8 cellular contexts compared by ENCODE assay signal in genomic region chr4:158671915-158672806, GRCh38. TPM values are rescaled to one million over a fixed set of nuclear protein-coding genes. Genes with fewer than 3 reads are reported as not detected.
DNase-seq lines count a peak whose midpoint lies in the region; ATAC-seq, FAIRE-seq and TF ChIP-seq lines count a peak whose summit lies in the region.

Gene ETFDH (plus strand): TSS chr4:158672296. CDS start chr4:158672457, 161 bp downstream.

- ATAC-seq in GM18502 (IDR thresholded peaks at IDR 0.05; ENCODE audit: poor library complexity, unreplicated experiment) (peak; percentile 90), HG02970 (IDR thresholded peaks at IDR 0.05; ENCODE audit: low FRiP score, unreplicated experiment) (peak; percentile 94), psoas muscle (peak; percentile 93 to 95 (median 94))

- H3K36me3 Mint-ChIP-seq in T-helper 2 cell treated with Interferon-gamma antibody and Interleukin-4, amounts not matched to agents 5 μg/mL and 100 μg/mL, for 36 hours (ENCODE audit: low read depth) = peaks cover 15% of the 10 kb centered on the region

- DNase-seq in NCI-H187 treated with DMSO at 0.1 percent for 48 hours (lab: John Stamatoyannopoulos, UW) = peak; percentile 73
- peak; percentile 99 for DNase-seq in T-helper 2 cell treated with Interferon-gamma antibody and Interleukin-4, amounts not matched to agents 5 μg/mL and 100 μg/mL, for 36 hours (ENCODE audit: low spot score)
- DNase-seq in ascending aorta (ENCODE audit: low spot score in 2 of 2) = peak; percentile 98 to 100
- peak; percentile 99 for DNase-seq in right atrium auricular region (ENCODE audit: low spot score)
- DNase-seq in psoas muscle = peak; percentile 99 to 100
- peak; percentile 94 for DNase-seq in urothelium cell line (ENCODE audit: low spot score)

- H3K27ac ChIP-seq in ascending aorta (peak within 1 kb of the TSS; percentile 96 to 98), right atrium auricular region (peak within 1 kb of the TSS; percentile 98 to 99), psoas muscle (peak within 1 kb of the TSS; percentile 95)

- FAIRE-seq in urothelium cell line (lab: Jason Lieb, UNC) = no peak

- intact Hi-C loops in ascending aorta (cut with DNase I) (loop anchor here (2.0 to 5.0 kb wide), 8 partner anchors 47 to 1450 kb away; partner anchors contain the start of genes FNIP2, GASK1B, GRIA2 and PPID), psoas muscle (cut with DNase I) (no loop called here)

- H3K4me1 ChIP-seq in ascending aorta (peaks cover 0 to 12% of the 10 kb centered on the region in 2 donors), right atrium auricular region (peaks cover 0 to 28% of the 10 kb centered on the region in 2 donors), psoas muscle (peaks cover 34% of the 10 kb centered on the region)

- H3K4me1 Mint-ChIP-seq in T-helper 2 cell treated with Interferon-gamma antibody and Interleukin-4, amounts not matched to agents 5 μg/mL and 100 μg/mL, for 36 hours (ENCODE audit: low read depth) = peaks cover 23% of the 10 kb centered on the region

- TF ChIP-seq CTCF in ascending aorta (IDR thresholded peaks at IDR 0.05) (peak; percentile 62 to 70 (median 65)), right atrium auricular region (IDR thresholded peaks at IDR 0.05) (peak; percentile 56 to 72), psoas muscle (IDR thresholded peaks at IDR 0.05) (peak; percentile 59)

- H3K4me3 Mint-ChIP-seq in T-helper 2 cell treated with Interferon-gamma antibody and Interleukin-4, amounts not matched to agents 5 μg/mL and 100 μg/mL, for 36 hours = peak within 1 kb of the TSS; percentile 99

- no peaks in the 10 kb centered on the region for H3K9me3 Mint-ChIP-seq in T-helper 2 cell treated with Interferon-gamma antibody and Interleukin-4, amounts not matched to agents 5 μg/mL and 100 μg/mL, for 36 hours

- no peaks in the 10 kb centered on the region for H3K9me3 ChIP-seq in ascending aorta
- no peaks in the 10 kb centered on the region for H3K9me3 ChIP-seq in right atrium auricular region
- no peaks in the 10 kb centered on the region for H3K9me3 ChIP-seq in psoas muscle

- H3K27me3 ChIP-seq in ascending aorta = no peaks in the 10 kb centered on the region
- no peaks in the 10 kb centered on the region for H3K27me3 ChIP-seq in right atrium auricular region
- no peaks in the 10 kb centered on the region for H3K27me3 ChIP-seq in psoas muscle (ENCODE audit: insufficient read depth in 3 of 3, low read length in 2 of 3)

- H3K4me3 ChIP-seq in ascending aorta (peak within 1 kb of the TSS; percentile 69 to 87), right atrium auricular region (peak within 1 kb of the TSS; percentile 84 to 85), psoas muscle (peak within 1 kb of the TSS; percentile 81)

- peak within 1 kb of the TSS; percentile 90 for H3K27ac Mint-ChIP-seq in T-helper 2 cell treated with Interferon-gamma antibody and Interleukin-4, amounts not matched to agents 5 μg/mL and 100 μg/mL, for 36 hours

- H3K36me3 ChIP-seq in ascending aorta (no peaks in the 10 kb centered on the region), right atrium auricular region (no peaks in the 10 kb centered on the region), psoas muscle (ENCODE audit: insufficient read depth in 1 of 2, low read depth in 1 of 2) (peaks cover 0 to 9% of the 10 kb centered on the region in 2 donors)

- 0 to 1% (median 0%) methylated on average over 60 of the region's 60 CpGs for WGBS in psoas muscle, 3 donors

- H3K27me3 Mint-ChIP-seq in T-helper 2 cell treated with Interferon-gamma antibody and Interleukin-4, amounts not matched to agents 5 μg/mL and 100 μg/mL, for 36 hours (ENCODE audit: low read depth) = no peaks in the 10 kb centered on the region

RNA-seq across cellular contexts. Expression of gene ETFDH, which starts in this region (rescaled TPM):
- total RNA-seq in ascending aorta (1.4 TPM), right atrium auricular region (100 to 1,000 TPM in 1 of 2 donors, 10 to 100 TPM in 1; 96.6 to 156 TPM), psoas muscle (100 to 1,000 TPM in 3 of 4 donors, 10 to 100 TPM in 1; 80.0 to 154 (median 132) TPM)
- 10 to 100 TPM; 60.4 to 91.0 (median 78.6) TPM for polyA plus RNA-seq in psoas muscle

Comparison
In these comparisons a context has a peak if more than half of its experiments do, and no peak if none do; other contexts are left out.
1. Peak in every context shown above with its lines: DNase-seq, ATAC-seq, H3K4me3 ChIP-seq and H3K27ac ChIP-seq.
2. RNA of gene ETFDH (total RNA-seq): 96.6 to 156 TPM in right atrium auricular region and 80.0 to 154 TPM in psoas muscle; 1.4 TPM in ascending aorta (single experiment); every median in the first group is over 10 times any median in the second.